14 cellular contexts compared by ENCODE assay signal in genomic region chr6:162728706-162729105, GRCh38. TPM values are rescaled to one million over a fixed set of nuclear protein-coding genes. Genes with fewer than 3 reads are reported as not detected.
DNase-seq lines count a peak whose midpoint lies in the region; ATAC-seq and TF ChIP-seq lines count a peak whose summit lies in the region.
"Had no signal": no experiment of that assay in that cellular context is flagged by ENCODE, and none has a peak within 500 bp of the region (broad histone marks: within the 10 kb centered on the region; RNA-seq: fewer than 3 reads in every experiment).

No MANE protein-coding gene starts in this region.

- 93% methylated on average over 1 of the region's 1 CpG for WGBS in smooth muscle cell (ENCODE audit: low lambda C conversion rate)

- H3K27ac ChIP-seq in HCT116 (ENCODE audit: low read depth, low read length) (no peak overlapping the region), smooth muscle cell (ENCODE audit: low read depth) (peak overlapping the region; percentile 54)
- H3K27ac ChIP-seq: neutrophil had no signal

- DNase-seq in HCT116 (ENCODE audit: low read depth, low spot score) (no peak), memory B cell (ENCODE audit: low spot score in 2 of 2) (no peak), smooth muscle cell (lab: John Stamatoyannopoulos, UW; ENCODE audit: unreplicated experiment) (no peak), hippocampal formation (lab: John Stamatoyannopoulos, UW) (no peak), MG63 (no peak), NCI-H82 treated with DMSO at 0.1 percent for 48 hours (lab: John Stamatoyannopoulos, UW; ENCODE audit: unreplicated experiment) (no peak)
- no peak for DNase-seq in activated naive CD8-positive, alpha-beta T cell treated with anti-CD3 and anti-CD28 coated beads, Interleukin-2, amount 50 U/mL, for 24 hours
- DNase-seq: NCI-H1694; stimulated activated naive CD4-positive, alpha-beta T cell had no signal

- H3K4me3 ChIP-seq in HCT116 (replicated peaks in 1 of 2; ENCODE audit: low read depth in 1 of 2, low read length in 2 of 2) (no peak overlapping the region), smooth muscle cell (no peak overlapping the region), MG63 (no peak overlapping the region)

- no peaks in the 10 kb centered on the region for H4K20me1 ChIP-seq in HCT116 (ENCODE audit: insufficient read depth)
- H4K20me1 ChIP-seq in smooth muscle cell (ENCODE audit: low read depth), result no peaks in the 10 kb centered on the region

- H3K79me2 ChIP-seq in HCT116 (ENCODE audit: insufficient read depth, low read length) (no peaks in the 10 kb centered on the region), smooth muscle cell (ENCODE audit: low read depth) (no peaks in the 10 kb centered on the region)

- BruUV-seq in HCT116 (replicated peaks; lab: Mats Ljungman, UMichigan), result no TSS peak

- H3K27me3 ChIP-seq in HCT116 (ENCODE audit: insufficient read depth, low read length), result no peaks in the 10 kb centered on the region
- no peaks in the 10 kb centered on the region for H3K27me3 ChIP-seq in smooth muscle cell (ENCODE audit: low read depth)
- H3K27me3 ChIP-seq in MG63, result no peaks in the 10 kb centered on the region
- H3K27me3 ChIP-seq: adrenal gland had no signal

- intact Hi-C loops in HCT116 (cut with micrococcal nuclease), result no loop called here

- no peak for TF ChIP-seq CTCF in HCT116 (IDR thresholded peaks at IDR 0.05 in 2 of 3, conservative IDR thresholded peaks at IDR 0.05 in 1 of 3; ENCODE audit: borderline replicate concordance in 1 of 3, insufficient read depth in 1 of 3, low read depth in 2 of 3, low read length in 2 of 3)
- TF ChIP-seq CTCF in smooth muscle cell (IDR thresholded peaks at IDR 0.05; ENCODE audit: borderline replicate concordance, insufficient read depth, poor library complexity, severe bottlenecking), result no peak

- TF ChIP-seq RAD21 in HCT116 (IDR thresholded peaks at IDR 0.05; ENCODE audit: low read depth), result no peak

- H3K4me1 ChIP-seq in HCT116 (ENCODE audit: control insufficient read depth in 1 of 2, insufficient read depth in 2 of 2, low read length in 2 of 2) (peaks cover 0 to 9% of the 10 kb centered on the region in 2 experiments; a peak in 1 of 4 replicates), smooth muscle cell (ENCODE audit: low read depth) (peaks cover 5% of the 10 kb centered on the region)

- H3K9me3 Mint-ChIP-seq in activated naive CD8-positive, alpha-beta T cell treated with anti-CD3 and anti-CD28 coated beads, Interleukin-2, amount 50 U/mL, for 24 hours, result no peaks in the 10 kb centered on the region
- no peaks in the 10 kb centered on the region for H3K9me3 Mint-ChIP-seq in memory B cell

- no peaks in the 10 kb centered on the region for H3F3A ChIP-seq in smooth muscle cell (ENCODE audit: low read depth)

- H3K4me1 Mint-ChIP-seq in activated naive CD8-positive, alpha-beta T cell treated with anti-CD3 and anti-CD28 coated beads, Interleukin-2, amount 50 U/mL, for 24 hours, result peaks cover 17% of the 10 kb centered on the region
- H3K4me1 Mint-ChIP-seq in memory B cell, result peaks cover 8% of the 10 kb centered on the region

- no peaks in the 10 kb centered on the region for H3K9me2 ChIP-seq in HCT116 (ENCODE audit: insufficient read depth)

- RAD21 ChIA-PET in HCT116 (lab: Charles Lee; ENCODE audit: low non-redundant PET in 1 of 2, low total read pairs in 2 of 2, uncharacterized antibody in 2 of 2, unreplicated experiment in 2 of 2), result no interaction called here

- H3K4me2 ChIP-seq in HCT116 (ENCODE audit: low read length) (peak overlapping the region; percentile 70; the same call in 1 of the 2 replicates), smooth muscle cell (no peak overlapping the region)

- H3K9ac ChIP-seq in HCT116 (ENCODE audit: low read length) (no peak overlapping the region), smooth muscle cell (ENCODE audit: low read depth) (peak overlapping the region; percentile 80)

- H3K9me3 ChIP-seq in HCT116 (ENCODE audit: control insufficient read depth in 1 of 2, insufficient read depth in 1 of 2, low read depth in 1 of 2, low read length in 2 of 2) (no peaks in the 10 kb centered on the region; a peak in 1 of 4 replicates), smooth muscle cell (replicated peaks; ENCODE audit: low read depth) (no peaks in the 10 kb centered on the region), MG63 (no peaks in the 10 kb centered on the region)
- H3K9me3 ChIP-seq: adrenal gland, HAP-1, neutrophil had no signal

- H2AFZ ChIP-seq in HCT116 (ENCODE audit: low read depth, low read length, poor library complexity, severe bottlenecking) (no peak overlapping the region), smooth muscle cell (ENCODE audit: low read depth) (peak overlapping the region; percentile 86)

- CTCF ChIA-PET in HCT116 (lab: Charles Lee), result no interaction called here

- H3K36me3 Mint-ChIP-seq in activated naive CD8-positive, alpha-beta T cell treated with anti-CD3 and anti-CD28 coated beads, Interleukin-2, amount 50 U/mL, for 24 hours (ENCODE audit: low read depth), result no peaks in the 10 kb centered on the region
- no peaks in the 10 kb centered on the region for H3K36me3 Mint-ChIP-seq in memory B cell

- H3K4me3 Mint-ChIP-seq in activated naive CD8-positive, alpha-beta T cell treated with anti-CD3 and anti-CD28 coated beads, Interleukin-2, amount 50 U/mL, for 24 hours, result no peak overlapping the region
- H3K4me3 Mint-ChIP-seq in memory B cell, result no peak overlapping the region

- peak overlapping the region; percentile 69 for H3K27ac Mint-ChIP-seq in activated naive CD8-positive, alpha-beta T cell treated with anti-CD3 and anti-CD28 coated beads, Interleukin-2, amount 50 U/mL, for 24 hours
- peak overlapping the region; percentile 97 for H3K27ac Mint-ChIP-seq in memory B cell

- no peaks in the 10 kb centered on the region for H3K27me3 Mint-ChIP-seq in activated naive CD8-positive, alpha-beta T cell treated with anti-CD3 and anti-CD28 coated beads, Interleukin-2, amount 50 U/mL, for 24 hours
- H3K27me3 Mint-ChIP-seq in memory B cell, result no peaks in the 10 kb centered on the region

- no peaks in the 10 kb centered on the region for H3K36me3 ChIP-seq in HCT116 (ENCODE audit: control insufficient read depth in 1 of 2, insufficient read depth in 2 of 2, low read length in 2 of 2)
- H3K36me3 ChIP-seq in smooth muscle cell (ENCODE audit: low read depth), result no peaks in the 10 kb centered on the region
- no peaks in the 10 kb centered on the region for H3K36me3 ChIP-seq in MG63
- H3K36me3 ChIP-seq: adrenal gland, HAP-1, neutrophil had no signal

- ATAC-seq in HCT116, result no peak
- ATAC-seq in activated naive CD8-positive, alpha-beta T cell treated with anti-CD3 and anti-CD28 coated beads, Interleukin-2, amount 50 U/mL, for 24 hours, result no peak
- ATAC-seq in memory B cell (ENCODE audit: low read depth), result no peak
- no peak for ATAC-seq in GM21360 (IDR thresholded peaks at IDR 0.05; ENCODE audit: unreplicated experiment)

- POLR2A ChIA-PET in HCT116 (lab: Charles Lee), result no interaction called here

- TF ChIP-seq POLR2A in HCT116 (IDR thresholded peaks at IDR 0.05; ENCODE audit: borderline replicate concordance, extremely low read depth, insufficient read depth, insufficient read length), result no peak

TF ChIP-seq in HCT116, 20 proteins besides CTCF, POLR2A, EP300 and RAD21:
- TF ChIP-seq SP1 (IDR thresholded peaks at IDR 0.05; ENCODE audit: low read depth) (no peak), ZNF274 (IDR thresholded peaks at IDR 0.05; ENCODE audit: low read depth, low read length) (no peak), POLR2AphosphoS5 (IDR thresholded peaks at IDR 0.05; ENCODE audit: low read depth, low read length) (no peak), SRF (IDR thresholded peaks at IDR 0.05; ENCODE audit: low read depth) (no peak), CEBPB (IDR thresholded peaks at IDR 0.05; ENCODE audit: low read depth) (no peak), TCF7L2 (IDR thresholded peaks at IDR 0.05; ENCODE audit: borderline replicate concordance, extremely low read depth, insufficient read depth, insufficient read length) (no peak), EZH2phosphoT487 (IDR thresholded peaks at IDR 0.05; ENCODE audit: borderline replicate concordance) (no peak)

RNA-seq across cellular contexts. Expression of gene PACRG, which starts 0.9 kb away (rescaled TPM):
- total RNA-seq in HCT116 (2021; ENCODE audit: unreplicated experiment) (0.71 TPM), smooth muscle cell (not detected in 2 replicates)
- polyA plus RNA-seq in HCT116 (2012), result 0.07 and 1.6 TPM in 2 replicates
- 1.6 TPM in 1 of 2 replicates, not detected in the other for polyA plus RNA-seq in smooth muscle cell
- total RNA-seq in MG63 (2014; rRNA removed; shearing (Covaris generic); ENCODE audit: low replicate concordance), result not detected in 2 replicates
- total RNA-seq: activated CD8-positive, alpha-beta memory T cell treated with anti-CD3 and anti-CD28 coated beads for 36 hours had no signal

RNA-seq across cellular contexts. Expression of gene PRKN, which starts 1.1 kb away (rescaled TPM):
- total RNA-seq in HCT116 (2021; ENCODE audit: unreplicated experiment), result 2.6 TPM
- 0.42 and 0.66 TPM in 2 replicates for polyA plus RNA-seq in HCT116 (2012)
- total RNA-seq in smooth muscle cell, result 0.40 and 5.1 TPM in 2 replicates
- polyA plus RNA-seq in smooth muscle cell, result 0.81 and 1.9 TPM in 2 replicates
- 0.07 TPM in 1 of 2 replicates, not detected in the other for total RNA-seq in MG63 (2014; rRNA removed; shearing (Covaris generic); ENCODE audit: low replicate concordance)
- total RNA-seq: activated CD8-positive, alpha-beta memory T cell treated with anti-CD3 and anti-CD28 coated beads for 36 hours had no signal
